12 cellular contexts compared by ENCODE assay signal in the genomic region with DNA sequence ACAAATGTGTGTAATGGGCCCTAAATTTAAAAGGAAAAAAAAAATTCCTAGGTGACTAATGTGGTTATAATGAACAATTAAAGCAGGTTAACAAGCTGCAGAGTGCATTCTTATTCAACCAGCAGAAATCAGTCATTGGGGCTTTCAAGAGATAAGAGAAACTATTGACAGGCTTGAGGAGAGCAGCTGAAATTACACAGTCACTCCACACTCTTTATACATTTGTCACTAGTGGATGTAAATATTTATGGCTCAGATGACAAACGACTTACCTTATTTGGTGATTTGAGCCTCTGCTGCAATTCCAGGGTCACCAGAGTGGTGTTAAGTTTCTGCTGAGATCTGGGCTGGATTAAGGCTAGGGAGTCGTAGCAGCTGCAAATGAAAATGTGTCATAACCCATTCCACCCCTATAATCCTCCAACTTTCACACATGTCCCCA.
DNase-seq lines count a peak whose midpoint lies in the region; ATAC-seq and TF ChIP-seq lines count a peak whose summit lies in the region.
"Had no signal": no experiment of that assay in that cellular context is flagged by ENCODE, and none has a peak within 500 bp of the region (broad histone marks: within the 10 kb centered on the region; RNA-seq: fewer than 3 reads in every experiment).

No MANE protein-coding gene starts in this region.

- H3K27me3 ChIP-seq in RWPE2 (ENCODE audit: insufficient read depth, poor library complexity, severe bottlenecking) (no peaks in the 10 kb centered on the region), left ventricle myocardium inferior (ENCODE audit: low read depth) (no peaks in the 10 kb centered on the region)
- H3K27me3 ChIP-seq: BLaER1 treated with 17β-estradiol and CSF1 and Interleukin-3, amounts not matched to agents 10 nM and 100 nM had no signal

- DNase-seq in COLO668 (lab: John Stamatoyannopoulos, UW; ENCODE audit: unreplicated experiment) (peak; percentile 71), RWPE2 (ENCODE audit: low spot score) (no peak), iPS-NIHi7 (ENCODE audit: extremely low spot score) (peak; percentile 13), NCI-H2227 (lab: John Stamatoyannopoulos, UW; ENCODE audit: unreplicated experiment) (no peak), left ventricle myocardium inferior (no peak)
- DNase-seq: activated T-cell treated with anti-CD3 and anti-CD28 coated beads for 4 hours; NCI-H226; stimulated activated naive CD8-positive, alpha-beta T cell treated with anti-CD3 and anti-CD28 coated beads, Interleukin-15, amount 100 ng/mL, for 72 hours had no signal

- H3K36me3 ChIP-seq in RWPE2 (ENCODE audit: low read depth) (no peaks in the 10 kb centered on the region), left ventricle myocardium inferior (no peaks in the 10 kb centered on the region)
- H3K36me3 ChIP-seq: BLaER1 treated with 17β-estradiol and CSF1 and Interleukin-3, amounts not matched to agents 10 nM and 100 nM had no signal

- H3K9me3 ChIP-seq in RWPE2 (ENCODE audit: severe bottlenecking) (no peaks in the 10 kb centered on the region), left ventricle myocardium inferior (replicated peaks) (no peaks in the 10 kb centered on the region)
- H3K9me3 ChIP-seq: BLaER1 treated with 17β-estradiol and CSF1 and Interleukin-3, amounts not matched to agents 10 nM and 100 nM had no signal

- TF ChIP-seq RAD21 in Ishikawa (IDR thresholded peaks at IDR 0.05; ENCODE audit: low read depth) = no peak

- TF ChIP-seq CTCF in RWPE2 (IDR thresholded peaks at IDR 0.05; ENCODE audit: poor library complexity, severe bottlenecking) (no peak), left ventricle myocardium inferior (IDR thresholded peaks at IDR 0.05; ENCODE audit: borderline replicate concordance) (no peak)

- TF ChIP-seq EP300 in Ishikawa (IDR thresholded peaks at IDR 0.05; ENCODE audit: borderline replicate concordance) = no peak

- intact Hi-C loops in left ventricle myocardium inferior (cut with micrococcal nuclease) = no loop called here

- H3K4me3 ChIP-seq in RWPE2 (ENCODE audit: severe bottlenecking) = no peak overlapping the region
- no peak overlapping the region for H3K4me3 ChIP-seq in left ventricle myocardium inferior
- H3K4me3 ChIP-seq: BLaER1 treated with 17β-estradiol and CSF1 and Interleukin-3, amounts not matched to agents 10 nM and 100 nM had no signal

- H3K4me1 ChIP-seq in RWPE2 (ENCODE audit: insufficient read depth, poor library complexity, severe bottlenecking) = peaks cover 4% of the 10 kb centered on the region
- no peaks in the 10 kb centered on the region for H3K4me1 ChIP-seq in left ventricle myocardium inferior
- H3K4me1 ChIP-seq: BLaER1 treated with 17β-estradiol and CSF1 and Interleukin-3, amounts not matched to agents 10 nM and 100 nM had no signal

- H3K27ac ChIP-seq in RWPE2 (ENCODE audit: poor library complexity, severe bottlenecking) (no peak overlapping the region), left ventricle myocardium inferior (replicated peaks) (no peak overlapping the region)
- H3K27ac ChIP-seq: BLaER1 treated with 17β-estradiol and CSF1 and Interleukin-3, amounts not matched to agents 10 nM and 100 nM had no signal

- peak; percentile 35; the same call in 1 of the 3 replicates for ATAC-seq in RWPE2 (ENCODE audit: low read depth)
- ATAC-seq in HG02571 (IDR thresholded peaks at IDR 0.05; ENCODE audit: unreplicated experiment) = no peak
- ATAC-seq in HG03039 (IDR thresholded peaks at IDR 0.05; ENCODE audit: unreplicated experiment) = no peak
- ATAC-seq: stimulated activated naive CD8-positive, alpha-beta T cell treated with anti-CD3 and anti-CD28 coated beads, Interleukin-15, amount 100 ng/mL, for 72 hours had no signal

TF ChIP-seq in Ishikawa, 13 proteins besides CTCF, POLR2A, EP300 and RAD21:
- no peak for TF ChIP-seq FOXM1 (IDR thresholded peaks at IDR 0.05; ENCODE audit: borderline replicate concordance, low read depth)
- peak; percentile 46 for TF ChIP-seq CEBPB (IDR thresholded peaks at IDR 0.05)

Comparison
In these comparisons a context has a peak if more than half of its experiments do, and no peak if none do; other contexts are left out.
1. DNase-seq: peak in COLO668 (single experiment) and iPS-NIHi7 (single experiment); none in RWPE2 (single experiment), NCI-H2227 (single experiment) and left ventricle myocardium inferior (single experiment).